In the genomic region with DNA sequence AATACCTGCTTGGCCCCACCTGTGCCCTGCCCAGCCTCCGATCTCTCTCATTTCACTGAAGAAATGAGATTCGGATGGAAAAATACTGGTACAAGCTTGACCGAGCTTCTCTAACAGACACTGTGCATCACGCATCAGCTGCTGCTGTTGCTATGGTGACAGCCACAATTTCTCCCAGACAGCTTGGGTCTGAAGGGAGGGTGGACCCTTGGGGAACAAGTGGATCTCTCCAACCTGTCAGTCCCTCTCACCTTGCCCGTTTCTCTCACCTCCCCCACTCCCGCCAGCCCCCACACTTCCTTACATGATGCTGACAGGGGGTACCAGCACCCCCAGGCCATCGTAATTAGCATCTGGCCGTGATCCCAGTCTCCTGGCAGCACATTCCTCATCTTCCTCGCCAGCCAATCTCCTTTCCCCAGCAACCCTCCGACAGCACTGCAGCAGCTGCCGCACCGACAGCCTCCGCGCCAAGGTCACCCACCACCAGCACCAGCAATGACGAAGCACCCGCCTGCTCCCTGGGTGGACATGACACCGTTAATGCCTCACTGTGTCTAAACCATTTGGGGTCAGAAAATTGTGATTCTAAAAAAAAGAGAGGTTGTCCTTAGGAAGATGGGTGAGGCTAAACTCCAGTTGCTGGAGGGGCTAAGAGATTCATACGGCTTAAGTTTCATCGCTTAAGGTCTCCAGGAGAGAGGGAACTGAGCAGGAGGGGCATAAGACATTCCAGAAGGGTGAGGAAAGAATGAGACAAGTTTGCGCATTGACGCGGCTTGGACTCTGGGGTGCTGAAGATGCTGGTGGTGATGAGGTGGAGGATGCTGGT, we compare ENCODE assay signal across 8 cellular contexts. TPM values are rescaled to one million over a fixed set of nuclear protein-coding genes. Genes with fewer than 3 reads are reported as not detected.
DNase-seq lines count a peak whose midpoint lies in the region; ATAC-seq and TF ChIP-seq lines count a peak whose summit lies in the region.

No MANE protein-coding gene starts in this region.

- H3K9me3 Mint-ChIP-seq in activated CD4-positive, alpha-beta T cell treated with anti-CD3 and anti-CD28 coated beads for 36 hours (ENCODE audit: low read depth): no peaks in the 10 kb centered on the region

- peak overlapping the region; percentile 44 for H3K4me3 ChIP-seq in endocrine pancreas (ENCODE audit: control insufficient read depth, insufficient read depth, low read length)
- H3K4me3 ChIP-seq in upper lobe of right lung: no peak overlapping the region

- peak; percentile 41 for DNase-seq in activated CD4-positive, alpha-beta T cell treated with anti-CD3 and anti-CD28 coated beads for 36 hours
- DNase-seq in activated CD4-positive, alpha-beta T cell treated with anti-CD3 and anti-CD28 coated beads, Interleukin-2, amount 50 U/mL, for 48 hours: no peak
- peak; percentile 88 for DNase-seq in NCI-H69 (lab: John Stamatoyannopoulos, UW)
- peak; percentile 87 for DNase-seq in mesenteric fat pad (ENCODE audit: low spot score)
- DNase-seq in upper lobe of right lung: peak; percentile 63
- DNase-seq in activated CD4-positive, CD25-positive, alpha-beta regulatory T cell (lab: John Stamatoyannopoulos, UW): no peak

- H3K27me3 Mint-ChIP-seq in activated CD4-positive, alpha-beta T cell treated with anti-CD3 and anti-CD28 coated beads for 36 hours: peaks cover 14% of the 10 kb centered on the region

- H3K27ac ChIP-seq in upper lobe of right lung: peak overlapping the region; percentile 36

- no peak for ATAC-seq in activated CD4-positive, alpha-beta T cell treated with anti-CD3 and anti-CD28 coated beads for 36 hours
- ATAC-seq in upper lobe of right lung: peak; percentile 55
- ATAC-seq in HG03354 (IDR thresholded peaks at IDR 0.05; ENCODE audit: poor library complexity, severe bottlenecking, unreplicated experiment): no peak

- H3K36me3 ChIP-seq in endocrine pancreas (ENCODE audit: control insufficient read depth, insufficient read depth, low read length): no peaks in the 10 kb centered on the region
- no peaks in the 10 kb centered on the region for H3K36me3 ChIP-seq in upper lobe of right lung

- no peak overlapping the region for H3K27ac Mint-ChIP-seq in activated CD4-positive, alpha-beta T cell treated with anti-CD3 and anti-CD28 coated beads for 36 hours

- H3K9ac ChIP-seq in endocrine pancreas (ENCODE audit: control insufficient read depth, insufficient read depth, low read length): no peak overlapping the region

- H3K4me1 Mint-ChIP-seq in activated CD4-positive, alpha-beta T cell treated with anti-CD3 and anti-CD28 coated beads for 36 hours: peaks cover 43% of the 10 kb centered on the region

- H3K4me3 Mint-ChIP-seq in activated CD4-positive, alpha-beta T cell treated with anti-CD3 and anti-CD28 coated beads for 36 hours: no peak overlapping the region

- H3K36me3 Mint-ChIP-seq in activated CD4-positive, alpha-beta T cell treated with anti-CD3 and anti-CD28 coated beads for 36 hours (ENCODE audit: low read depth): no peaks in the 10 kb centered on the region

- H3K9me3 ChIP-seq in endocrine pancreas (ENCODE audit: control insufficient read depth, low read length): no peaks in the 10 kb centered on the region
- no peaks in the 10 kb centered on the region for H3K9me3 ChIP-seq in upper lobe of right lung

- TF ChIP-seq CTCF in upper lobe of right lung (IDR thresholded peaks at IDR 0.05): no peak

- intact Hi-C loops in activated CD4-positive, alpha-beta T cell treated with anti-CD3 and anti-CD28 coated beads for 36 hours (cut with DNase I, micrococcal nuclease): no loop called here
- intact Hi-C loops in upper lobe of right lung (cut with DNase I): no loop called here

- H3K27me3 ChIP-seq in endocrine pancreas (ENCODE audit: control insufficient read depth, insufficient read depth, low read length) (no peaks in the 10 kb centered on the region), upper lobe of right lung (no peaks in the 10 kb centered on the region)

- CTCF ChIA-PET in activated CD4-positive, alpha-beta T cell treated with anti-CD3 and anti-CD28 coated beads for 36 hours (lab: Charles Lee): interaction anchor here (0.7 kb wide), 1 partner anchor 869 kb away, joined by 3 read pairs; no protein-coding TSS in a partner anchor

- POLR2A ChIA-PET in activated CD4-positive, alpha-beta T cell treated with anti-CD3 and anti-CD28 coated beads for 36 hours (lab: Charles Lee): interaction anchor here (0.6 kb wide), 1 partner anchor 482 kb away, joined by 6 read pairs; no protein-coding TSS in a partner anchor

- H3K4me1 ChIP-seq in endocrine pancreas (ENCODE audit: control insufficient read depth, insufficient read depth, low read length): peaks cover 4% of the 10 kb centered on the region
- no peaks in the 10 kb centered on the region for H3K4me1 ChIP-seq in upper lobe of right lung

RNA-seq across cellular contexts. Expression of gene TNRC6A, which starts 58.6 kb away (rescaled TPM):
- total RNA-seq in activated CD4-positive, alpha-beta T cell treated with anti-CD3 and anti-CD28 coated beads for 36 hours: 10 to 100 TPM; 34.6 to 46.1 TPM
- total RNA-seq in mesenteric fat pad (55.3 TPM), upper lobe of right lung (46.5 TPM)

Comparison
In these comparisons a context has a peak if more than half of its experiments do, and no peak if none do; other contexts are left out.
1. DNase-seq: peak in activated CD4-positive, alpha-beta T cell treated with anti-CD3 and anti-CD28 coated beads for 36 hours (single experiment), NCI-H69 (single experiment), mesenteric fat pad (single experiment) and upper lobe of right lung (single experiment); none in activated CD4-positive, alpha-beta T cell treated with anti-CD3 and anti-CD28 coated beads, Interleukin-2, amount 50 U/mL, for 48 hours (0 of 2) and activated CD4-positive, CD25-positive, alpha-beta regulatory T cell (0 of 4).